In genomic region chr4:185531654-185532053, GRCh38 we compare ENCODE assay signal across 2 cellular contexts. TPM values are rescaled to one million over a fixed set of nuclear protein-coding genes. Genes with fewer than 3 reads are reported as not detected.
"Had no signal": no experiment of that assay in that cellular context is flagged by ENCODE, and none has a peak within 500 bp of the region (broad histone marks: within the 10 kb centered on the region; RNA-seq: fewer than 3 reads in every experiment).

No MANE protein-coding gene starts in this region.

RNA-seq across cellular contexts. Expression of gene PDLIM3, which starts 3.7 kb away (rescaled TPM):
- total RNA-seq: activated CD8-positive, alpha-beta T cell treated with anti-CD3 and anti-CD28 coated beads for 36 hours; activated naive CD8-positive, alpha-beta T cell treated with anti-CD3 and anti-CD28 coated beads, Interleukin-2, amount 10 ng/mL, durations not matched to agents 7 days and 5 days had no signal
